8 cellular contexts compared by ENCODE assay signal in the genomic region with DNA sequence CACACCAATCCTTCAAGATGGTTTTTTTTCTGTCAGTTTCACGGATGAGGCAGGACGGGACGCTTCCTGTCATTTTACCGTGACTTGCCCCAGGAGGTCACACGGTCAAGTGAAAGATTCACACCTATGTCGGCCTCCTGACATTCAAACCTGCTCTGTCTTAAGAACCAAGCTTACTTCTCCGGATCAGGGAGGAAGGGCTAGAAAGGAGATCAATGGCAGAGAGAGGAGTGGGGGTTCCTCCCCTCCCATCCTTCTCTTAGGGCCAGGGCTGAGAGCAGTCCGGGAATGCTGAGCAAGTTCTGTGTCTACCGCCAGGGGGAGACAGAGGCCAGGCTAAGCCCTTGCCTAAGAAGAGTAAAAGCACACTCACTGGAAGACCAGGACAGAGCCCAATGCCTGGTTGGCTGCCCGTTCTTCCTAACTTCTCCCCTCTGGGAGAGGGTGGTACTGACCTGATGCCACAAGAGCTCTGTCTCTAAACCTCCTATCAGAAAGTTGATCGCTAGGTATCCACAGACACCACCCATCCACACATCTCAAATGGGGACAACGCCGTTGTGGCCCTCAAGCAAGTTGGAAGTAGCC. TPM values are rescaled to one million over a fixed set of nuclear protein-coding genes. Genes with fewer than 3 reads are reported as not detected.
DNase-seq lines count a peak whose midpoint lies in the region; ATAC-seq and TF ChIP-seq lines count a peak whose summit lies in the region.

No MANE protein-coding gene starts in this region.

- 17% methylated on average over 13 of the region's 13 CpGs; no CpG with 5 or more reads in 1 of the 2 donors for WGBS in transverse colon (ENCODE audit: low coverage in 1 of 2), 2 donors

- no peaks in the 10 kb centered on the region for H3K36me3 ChIP-seq in adipocyte (ENCODE audit: control insufficient read depth, insufficient read depth, low read length, severe bottlenecking)
- H3K36me3 ChIP-seq in transverse colon: no peaks in the 10 kb centered on the region

- in situ Hi-C loops in transverse colon (cut with MboI; ENCODE audit: low pct_ligation_motif_present in 1 of 4, low pct_unique_long_range_greater_than_20kb in 1 of 4, low sequenced_read_pairs in 3 of 4): loop anchor here in 2 of 4 donors (5.0 to 25.0 kb wide), 3 partner anchors 91 to 346 kb away; partner anchors contain the start of genes CAPZA1 (in 1 of the 2), LRIG2 (in 1 of the 2) and ST7L (in 1 of the 2)

- H3K27ac ChIP-seq in transverse colon: peak overlapping the region; percentile 64 to 80 (median 72)

- TF ChIP-seq CTCF in transverse colon (IDR thresholded peaks at IDR 0.05): peak; percentile 93 to 98 (median 95)

- intact Hi-C loops in left cardiac atrium (cut with DNase I) (loop anchor here in 1 of 2 donors (1.0 to 10.0 kb wide), 4 partner anchors 88 to 959 kb away; partner anchors contain the start of genes LRIG2 and SLC16A1), transverse colon (cut with DNase I; ENCODE audit: low total_unique reads) (loop anchor here (5.0 to 10.0 kb wide), 2 partner anchors 86 to 359 kb away; partner anchors contain the start of gene LRIG2)

- H3K9ac ChIP-seq in adipocyte (ENCODE audit: low read length): peak overlapping the region; percentile 48

- ATAC-seq in GM21737 (IDR thresholded peaks at IDR 0.05; ENCODE audit: unreplicated experiment) (peak; percentile 34), left cardiac atrium (peak; percentile 76 to 78)

- DNase-seq in COR-L47 (lab: John Stamatoyannopoulos, UW) (peak; percentile 76), NCI-H128 (lab: John Stamatoyannopoulos, UW; ENCODE audit: unreplicated experiment) (peak; percentile 79), SW 1271 (lab: John Stamatoyannopoulos, UW) (peak; percentile 62 to 76), adipocyte (ENCODE audit: low read depth) (peak; percentile 97), left cardiac atrium (peak; percentile 87), pons (ENCODE audit: low spot score) (peak; percentile 96), transverse colon (peak; percentile 91)

- H3K27me3 ChIP-seq in adipocyte (replicated peaks; ENCODE audit: control insufficient read depth, insufficient read depth, low read length) (peaks cover 3% of the 10 kb centered on the region), transverse colon (no peaks in the 10 kb centered on the region)

- H3K9me3 ChIP-seq in adipocyte (ENCODE audit: control insufficient read depth, low read length): no peaks in the 10 kb centered on the region
- no peaks in the 10 kb centered on the region for H3K9me3 ChIP-seq in transverse colon

- TF ChIP-seq POLR2A in transverse colon (IDR thresholded peaks at IDR 0.05): no peak

- H3K4me3 ChIP-seq in adipocyte (ENCODE audit: low read length): peak overlapping the region; percentile 85
- H3K4me3 ChIP-seq in transverse colon: peak overlapping the region in 3 of 4 donors; percentile 50 to 61 (median 57)

- TF ChIP-seq EP300 in transverse colon (IDR thresholded peaks at IDR 0.05; ENCODE audit: low read depth): no peak

- H3K4me1 ChIP-seq in adipocyte (ENCODE audit: control insufficient read depth, insufficient read depth, low read length) (peaks cover 19% of the 10 kb centered on the region), transverse colon (peaks cover 0 to 39% (median 27%) of the 10 kb centered on the region in 4 donors)

RNA-seq across cellular contexts. Expression of gene PPM1J, which starts 1.1 kb away (rescaled TPM):
- 1 to 10 TPM; 4.9 to 5.1 TPM for total RNA-seq in left cardiac atrium
- 1 to 10 TPM in 1 of 4 donors, under 1 TPM in 1, not detected in 2; 0.68 to 1.7 TPM for total RNA-seq in transverse colon

RNA-seq across cellular contexts. Expression of gene RHOC, which starts 9.3 kb away (rescaled TPM):
- 100 to 1,000 TPM; 146 to 235 TPM for total RNA-seq in left cardiac atrium
- 100 to 1,000 TPM; 438 to 737 (median 617) TPM for total RNA-seq in transverse colon

RNA-seq across cellular contexts. Expression of gene MOV10, which starts 41.8 kb away (rescaled TPM):
- 10 to 100 TPM; 15.9 to 20.3 TPM for total RNA-seq in left cardiac atrium
- 100 to 1,000 TPM in 1 of 4 donors, 10 to 100 TPM in 3; 22.1 to 129 (median 76.9) TPM for total RNA-seq in transverse colon

Comparison
In these comparisons a context has a peak if more than half of its experiments do, and no peak if none do; other contexts are left out.
1. Peak in every context shown above with its lines: DNase-seq, ATAC-seq, H3K4me3 ChIP-seq and H3K27ac ChIP-seq.